In the genomic region with DNA sequence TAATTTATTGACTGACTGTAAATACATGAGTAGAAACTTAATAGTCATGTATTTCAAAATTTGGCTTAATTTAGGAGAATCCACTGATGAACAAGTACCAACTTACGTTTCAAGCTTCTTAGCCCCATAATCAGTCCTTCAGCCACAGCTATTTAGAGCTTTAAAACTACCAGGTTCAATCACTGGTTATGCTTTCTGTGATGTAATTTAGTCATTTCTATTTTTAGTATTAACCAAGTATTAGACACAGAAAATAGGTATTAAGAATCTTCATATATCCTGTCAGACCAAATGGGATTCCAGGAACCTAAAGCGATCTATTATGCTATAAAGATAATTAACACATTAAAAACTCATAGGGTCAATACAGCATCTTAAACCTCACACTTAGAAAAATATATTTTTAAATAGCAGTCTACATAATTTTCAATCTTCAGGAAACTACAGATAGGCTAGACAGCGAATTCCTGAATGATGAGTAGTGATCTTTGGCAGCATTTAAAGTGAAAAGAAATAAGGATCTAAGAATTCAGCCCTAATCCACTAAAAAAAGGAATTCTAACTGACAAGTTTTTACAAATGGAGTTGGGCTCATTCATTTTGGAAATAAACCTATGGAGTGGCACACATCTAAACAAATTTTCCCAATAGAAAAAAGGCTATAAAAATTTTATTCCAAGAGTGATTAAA, we compare ENCODE assay signal across 11 cellular contexts. TPM values are rescaled to one million over a fixed set of nuclear protein-coding genes. Genes with fewer than 3 reads are reported as not detected.
A peak's percentile ranks its signal among the peaks of the same experiment; 100 is the strongest.
DNase-seq lines count a peak whose midpoint lies in the region; ATAC-seq and TF ChIP-seq lines count a peak whose summit lies in the region.
"Had no signal": no experiment of that assay in that cellular context is flagged by ENCODE, and none has a peak within 500 bp of the region (broad histone marks: within the 10 kb centered on the region; RNA-seq: fewer than 3 reads in every experiment).

No MANE protein-coding gene starts in this region.

- peaks cover 31% of the 10 kb centered on the region for H3K4me1 Mint-ChIP-seq in chondrocyte (ENCODE audit: low read depth)
- H3K4me1 Mint-ChIP-seq in effector memory CD8-positive, alpha-beta T cell (ENCODE audit: low read depth in 2 of 2), result peaks cover 5 to 11% of the 10 kb centered on the region in 2 donors

- peak overlapping the region; percentile 80 for H3K27ac Mint-ChIP-seq in chondrocyte (ENCODE audit: unreplicated experiment)
- no peak overlapping the region for H3K27ac Mint-ChIP-seq in effector memory CD8-positive, alpha-beta T cell
- H3K27ac Mint-ChIP-seq: H9 had no signal

- no peaks in the 10 kb centered on the region for H3K27me3 Mint-ChIP-seq in chondrocyte (ENCODE audit: low read depth)
- no peaks in the 10 kb centered on the region for H3K27me3 Mint-ChIP-seq in effector memory CD8-positive, alpha-beta T cell

- DNase-seq in chondrocyte (ENCODE audit: low spot score) (no peak), renal cortical epithelial cell (ENCODE audit: low read depth) (peak; percentile 61), cortex of kidney (lab: John Stamatoyannopoulos, UW) (no peak), NCI-H345 treated with DMSO at 0.1 percent for 48 hours (lab: John Stamatoyannopoulos, UW; ENCODE audit: unreplicated experiment) (no peak), cerebellum (ENCODE audit: low spot score) (no peak)
- DNase-seq in effector memory CD8-positive, alpha-beta T cell, result no peak
- DNase-seq: activated CD4-positive, alpha-beta T cell treated with anti-CD3 and anti-CD28 coated beads, Interleukin-2, amount 50 U/mL, for 1 hour; cerebellar nuclear complex; H9 had no signal

- peaks cover 24% of the 10 kb centered on the region for H3K36me3 Mint-ChIP-seq in chondrocyte (ENCODE audit: low read depth)
- H3K36me3 Mint-ChIP-seq in effector memory CD8-positive, alpha-beta T cell (ENCODE audit: insufficient read depth), result peaks cover 35% of the 10 kb centered on the region

- no peaks in the 10 kb centered on the region for H3K9me3 Mint-ChIP-seq in chondrocyte (ENCODE audit: low read depth)
- H3K9me3 Mint-ChIP-seq in effector memory CD8-positive, alpha-beta T cell, result no peaks in the 10 kb centered on the region
- H3K9me3 Mint-ChIP-seq: H9 had no signal

- ATAC-seq in GM18499 (IDR thresholded peaks at IDR 0.05; ENCODE audit: insufficient read depth, unreplicated experiment), result peak; percentile 62
- peak; percentile 52 for ATAC-seq in HG03469 (IDR thresholded peaks at IDR 0.05; ENCODE audit: unreplicated experiment)
- no peak for ATAC-seq in effector memory CD8-positive, alpha-beta T cell (replicated peaks)

- no peak for TF ChIP-seq CTCF in chondrocyte (IDR thresholded peaks at IDR 0.05)

- no peak overlapping the region for H3K4me3 Mint-ChIP-seq in chondrocyte (ENCODE audit: unreplicated experiment)
- no peak overlapping the region for H3K4me3 Mint-ChIP-seq in effector memory CD8-positive, alpha-beta T cell
- H3K4me3 Mint-ChIP-seq: H9 had no signal

RNA-seq across cellular contexts. Expression of gene ZC3H14, which starts 51.5 kb away (rescaled TPM):
- total RNA-seq in chondrocyte, result 46.7 to 57.8 TPM (median 55.1 TPM) in 3 replicates
- total RNA-seq in renal cortical epithelial cell, result 62.9 and 86.6 TPM in 2 replicates
- total RNA-seq in cerebellum, result 76.9 TPM

RNA-seq across cellular contexts. Expression of gene PTPN21, which starts 59.6 kb away (rescaled TPM):
- total RNA-seq in chondrocyte, result 34.9 to 42.9 TPM (median 40.0 TPM) in 3 replicates
- total RNA-seq in renal cortical epithelial cell, result 6.8 and 22.1 TPM in 2 replicates
- 13.2 TPM for total RNA-seq in cerebellum
